11 cellular contexts compared by ENCODE assay signal in genomic region chr4:171087089-171087488, GRCh38.
"Had no signal": no experiment of that assay in that cellular context is flagged by ENCODE, and none has a peak within 500 bp of the region (broad histone marks: within the 10 kb centered on the region; RNA-seq: fewer than 3 reads in every experiment).

No MANE protein-coding gene starts in this region.

- H3K4me1 ChIP-seq: HAP-1 had no signal

- FAIRE-seq: H1, H54 had no signal

- H3K4me3 ChIP-seq: GM23248, GM23338, HAP-1 had no signal

- H3K4me2 ChIP-seq: GM23338 had no signal

- ATAC-seq: GM23338, HCT116 had no signal

- H3K36me3 ChIP-seq: HAP-1 had no signal

- H3K9me3 ChIP-seq: HAP-1 had no signal

- DNase-seq: GM23248, GOT3, H7, H9, HCEC 1CT, HFFc6 had no signal

- H3K27ac ChIP-seq: GM23248 had no signal
